2 cellular contexts compared by ENCODE assay signal in the genomic region with DNA sequence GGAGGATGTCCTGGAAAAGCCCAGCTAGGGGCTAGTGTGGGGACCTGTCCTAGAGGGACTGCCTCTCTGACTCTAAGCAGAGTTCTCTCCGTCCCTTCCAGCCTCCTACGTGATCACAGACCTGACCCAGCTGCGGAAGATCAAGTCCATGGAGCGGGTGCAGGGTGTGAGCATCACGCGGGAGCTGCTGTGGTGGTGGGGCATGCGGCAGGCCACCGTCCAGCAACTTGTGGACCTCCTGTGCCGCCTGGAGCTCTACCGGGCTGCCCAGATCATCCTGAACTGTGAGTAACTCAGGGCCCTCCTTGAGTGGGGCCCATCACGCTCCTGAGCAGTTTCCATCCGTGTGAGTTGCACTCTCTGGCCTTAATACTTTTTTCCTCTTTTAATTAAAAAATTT.
TF ChIP-seq lines count a peak whose summit lies in the region.

No MANE protein-coding gene starts in this region.

TF ChIP-seq in IMR-90, 13 proteins besides CTCF, POLR2A, EP300 and RAD21:
- TF ChIP-seq RFX5 (IDR thresholded peaks at IDR 0.05; ENCODE audit: low read depth, low read length) (no peak), RCOR1 (IDR thresholded peaks at IDR 0.05; ENCODE audit: insufficient replicate concordance, low read length) (no peak), MAFK (IDR thresholded peaks at IDR 0.05; ENCODE audit: low read depth, low read length) (no peak), SMC3 (IDR thresholded peaks at IDR 0.05; ENCODE audit: low read depth, low read length) (no peak), NFE2L2 (IDR thresholded peaks at IDR 0.05; ENCODE audit: low read depth, low read length) (no peak), FOS (IDR thresholded peaks at IDR 0.05; ENCODE audit: low read depth, low read length) (no peak), CHD1 (IDR thresholded peaks at IDR 0.05; ENCODE audit: low read depth, low read length) (no peak), BHLHE40 (IDR thresholded peaks at IDR 0.05; ENCODE audit: low read depth, low read length) (no peak), MAZ (IDR thresholded peaks at IDR 0.05; ENCODE audit: borderline replicate concordance, low read depth, low read length) (no peak)
TF ChIP-seq in IMR-90: peak in this region for 0.

TF ChIP-seq in HEK293T, 16 proteins besides CTCF, POLR2A, EP300 and RAD21:
- TF ChIP-seq HDGF (IDR thresholded peaks at IDR 0.05; ENCODE audit: borderline replicate concordance) (no peak), FOXA1 (IDR thresholded peaks at IDR 0.05) (no peak), SUZ12 (IDR thresholded peaks at IDR 0.05) (no peak)
